9 cellular contexts compared by ENCODE assay signal in the genomic region with DNA sequence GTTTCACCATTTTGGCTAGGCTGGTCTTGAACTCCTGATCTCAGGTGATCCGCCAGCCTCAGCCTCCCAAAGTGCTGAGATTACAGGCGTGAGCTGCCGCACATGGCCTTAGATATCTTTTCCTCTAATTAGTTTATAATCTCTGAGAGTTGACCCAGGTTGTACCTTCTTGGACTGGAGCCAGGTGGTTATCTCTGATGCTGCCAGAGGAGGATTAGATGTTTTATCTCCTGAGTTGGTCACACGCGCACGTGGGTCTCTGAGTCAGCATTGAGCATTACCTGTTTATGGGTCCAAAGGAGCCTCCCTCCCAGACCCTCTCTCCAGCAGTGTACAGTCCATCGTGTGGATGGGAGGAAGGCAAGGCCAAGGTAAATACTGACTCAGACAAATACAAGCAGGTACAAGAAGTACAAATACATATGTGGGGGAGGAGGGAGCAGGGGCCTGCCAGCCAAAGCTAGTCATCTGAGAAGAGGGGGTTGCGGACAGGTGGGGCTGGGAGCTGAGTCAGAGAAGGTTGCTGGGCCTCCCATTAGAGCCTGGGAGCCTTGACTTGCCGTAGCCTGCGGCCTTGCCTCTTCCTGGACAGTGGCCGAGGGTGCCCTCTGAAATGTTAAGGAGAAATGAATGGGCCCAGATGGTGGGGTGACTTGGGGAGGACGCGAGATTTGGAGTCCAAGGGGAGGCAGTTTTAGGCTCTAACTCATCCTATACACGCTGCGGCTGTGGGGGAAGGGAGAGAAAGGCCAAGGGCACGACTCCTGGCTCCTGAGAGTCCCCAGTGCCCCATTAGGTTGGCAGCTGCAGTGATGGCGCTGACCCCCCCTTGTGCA. TPM values are rescaled to one million over a fixed set of nuclear protein-coding genes. Genes with fewer than 3 reads are reported as not detected.
DNase-seq lines count a peak whose midpoint lies in the region; ATAC-seq, FAIRE-seq and TF ChIP-seq lines count a peak whose summit lies in the region.
"Had no signal": no experiment of that assay in that cellular context is flagged by ENCODE, and none has a peak within 500 bp of the region (broad histone marks: within the 10 kb centered on the region; RNA-seq: fewer than 3 reads in every experiment).

No MANE protein-coding gene starts in this region.

- DNase-seq in DMS53 treated with DMSO at 0.1 percent for 48 hours (lab: John Stamatoyannopoulos, UW; ENCODE audit: unreplicated experiment) (peak; percentile 99), dermis blood vessel endothelial cell (peak; percentile 49), pancreas (peak; percentile 77 to 95 (median 92)), MV-4-11 (lab: John Stamatoyannopoulos, UW) (no peak), MG63 (no peak)

- TF ChIP-seq CTCF in OCI-LY3 (IDR thresholded peaks at IDR 0.05; ENCODE audit: low read depth, low read length), result no peak
- TF ChIP-seq CTCF in pancreas (IDR thresholded peaks at IDR 0.05), result no peak

- no peak overlapping the region for H2AFZ ChIP-seq in OCI-LY3 (ENCODE audit: low read depth, low read length)

- H4K20me1 ChIP-seq in OCI-LY3 (ENCODE audit: insufficient read depth, low read length), result no peaks in the 10 kb centered on the region

- H3K9me3 ChIP-seq in OCI-LY3 (ENCODE audit: insufficient read depth, low read length) (no peaks in the 10 kb centered on the region), pancreas (no peaks in the 10 kb centered on the region), MG63 (no peaks in the 10 kb centered on the region)

- ATAC-seq in pancreas (peak; percentile 84 to 88 (median 88)), HG03139 (IDR thresholded peaks at IDR 0.05; ENCODE audit: unreplicated experiment) (no peak), GM21717 (IDR thresholded peaks at IDR 0.05; ENCODE audit: unreplicated experiment) (no peak)

- WGBS in pancreas, 2 donors, result 27 to 29% methylated on average over 17 of the region's 17 CpGs

- no peak overlapping the region; the same call in 1 of the 2 replicates for H3K9ac ChIP-seq in OCI-LY3 (ENCODE audit: low read length)

- peak overlapping the region; percentile 61 for H3K4me2 ChIP-seq in OCI-LY3 (ENCODE audit: low read length)

- no peak for FAIRE-seq in pancreas (lab: Jason Lieb, UNC)

- H3K27me3 ChIP-seq in OCI-LY3 (ENCODE audit: low read depth, low read length) (no peaks in the 10 kb centered on the region), pancreas (no peaks in the 10 kb centered on the region), MG63 (no peaks in the 10 kb centered on the region)
- H3K27me3 ChIP-seq: cardiac muscle cell had no signal

- peak overlapping the region; percentile 29; the same call in 1 of the 2 replicates for H3K27ac ChIP-seq in OCI-LY3 (ENCODE audit: low read length)
- H3K27ac ChIP-seq in pancreas, result peak overlapping the region; percentile 85 to 95 (median 94)
- H3K27ac ChIP-seq: cardiac muscle cell had no signal

- H3K4me1 ChIP-seq in OCI-LY3 (ENCODE audit: low read length) (peaks cover 73% of the 10 kb centered on the region), pancreas (peaks cover 27 to 35% (median 32%) of the 10 kb centered on the region in 3 donors)

- H3K4me3 ChIP-seq in OCI-LY3 (ENCODE audit: low read length) (no peak overlapping the region), pancreas (no peak overlapping the region), MG63 (no peak overlapping the region)
- H3K4me3 ChIP-seq: cardiac muscle cell had no signal

- intact Hi-C loops in pancreas (cut with DNase I), result no loop called here

- peaks cover 86% of the 10 kb centered on the region for H3K79me2 ChIP-seq in OCI-LY3 (ENCODE audit: low read length)

- H3K36me3 ChIP-seq in OCI-LY3 (replicated peaks; ENCODE audit: low read depth, low read length), result peaks cover 14% of the 10 kb centered on the region
- no peaks in the 10 kb centered on the region for H3K36me3 ChIP-seq in pancreas
- no peaks in the 10 kb centered on the region for H3K36me3 ChIP-seq in MG63
- H3K36me3 ChIP-seq: cardiac muscle cell had no signal

RNA-seq across cellular contexts. Expression of a gene that starts 13.1 kb away (rescaled TPM):
- total RNA-seq in dermis blood vessel endothelial cell, result 23.3 and 25.2 TPM in 2 replicates
- total RNA-seq in pancreas, result 10 to 100 TPM in 2 of 6 donors, 1 to 10 TPM in 4; 2.2 to 12.9 (median 7.1) TPM
- 10 to 100 TPM in 1 of 2 donors, 1 to 10 TPM in 1; 4.3 to 10.3 TPM for polyA plus RNA-seq in pancreas
- total RNA-seq in MG63 (2014; rRNA removed; shearing (Covaris generic); ENCODE audit: low replicate concordance), result 6.0 and 10.0 TPM in 2 replicates

Comparison
In these comparisons a context has a peak if more than half of its experiments do, and no peak if none do; other contexts are left out.
1. DNase-seq: peak in DMS53 treated with DMSO at 0.1 percent for 48 hours (single experiment), dermis blood vessel endothelial cell (single experiment) and pancreas (6 of 6); none in MV-4-11 (single experiment) and MG63 (single experiment).
2. ATAC-seq: peak in pancreas (4 of 4); none in HG03139 (single experiment) and GM21717 (single experiment).